ENCODE assay signal across 33 cellular contexts in genomic region chr19:57050863-57051262, GRCh38.
"Had no signal": no experiment of that assay in that cellular context is flagged by ENCODE, and none has a peak within 500 bp of the region (broad histone marks: within the 10 kb centered on the region; RNA-seq: fewer than 3 reads in every experiment).

No MANE protein-coding gene starts in this region.

- ATAC-seq: activated naive CD4-positive, alpha-beta T cell treated with anti-CD3 and anti-CD28 coated beads, Interleukin-2, amount 50 U/mL, for 72 hours; activated naive CD8-positive, alpha-beta T cell treated with anti-CD3 and anti-CD28 coated beads, Interleukin-2, amount 50 U/mL, for 24 hours; activated T-cell treated with anti-CD3 and anti-CD28 coated beads, Interleukin-2, amount 50 U/mL, for 4 hours; activated T-cell treated with anti-CD3 and anti-CD28 coated beads, Interleukin-2, amount 50 U/mL, for 72 hours; activated T-helper 17 cell treated with anti-CD3 and anti-CD28 coated beads, Interleukin-2, amount 50 U/mL, for 72 hours; body of pancreas had no signal

- FAIRE-seq: astrocyte had no signal

- H3K4me1 ChIP-seq: adrenal gland, ascending aorta, body of pancreas, breast epithelium had no signal

- H3K36me3 ChIP-seq: adrenal gland, ascending aorta, brain microvascular endothelial cell, breast epithelium, cardiac muscle cell had no signal

- H3K27ac ChIP-seq: adrenal gland, ascending aorta, body of pancreas, brain microvascular endothelial cell, breast epithelium, cardiac muscle cell had no signal

- DNase-seq: activated effector memory CD4-positive, alpha-beta T cell treated with anti-CD3 and anti-CD28 coated beads, Interleukin-2, amount 50 U/mL, for 16 hours; activated effector memory CD4-positive, alpha-beta T cell treated with Interleukin-2 at 50 U/mL for 16 hours; activated gamma-delta T cell; activated gamma-delta T cell treated with Interleukin-2 at 50 U/mL for 16 hours; activated naive CD4-positive, alpha-beta T cell; activated naive CD4-positive, alpha-beta T cell treated with anti-CD3 and anti-CD28 coated beads for 36 hours; activated naive CD4-positive, alpha-beta T cell treated with anti-CD3 and anti-CD28 coated beads, Interleukin-2, amount 10 ng/mL, durations not matched to agents 7 days and 5 days; activated naive CD4-positive, alpha-beta T cell treated with anti-CD3 and anti-CD28 coated beads, Interleukin-2, amount 50 U/mL, for 16 hours; activated naive CD4-positive, alpha-beta T cell treated with Interleukin-2 at 50 U/mL for 16 hours; activated naive CD8-positive, alpha-beta T cell treated with anti-CD3 and anti-CD28 coated beads for 36 hours; activated naive CD8-positive, alpha-beta T cell treated with anti-CD3 and anti-CD28 coated beads, Interleukin-2, amount 10 ng/mL, durations not matched to agents 7 days and 5 days; activated naive CD8-positive, alpha-beta T cell treated with anti-CD3 and anti-CD28 coated beads, Interleukin-2, amount 50 U/mL, for 24 hours; activated T-cell treated with anti-CD3 and anti-CD28 coated beads, Interleukin-2, amount 50 U/mL, for 1 hour; activated T-cell treated with anti-CD3 and anti-CD28 coated beads, Interleukin-2, amount 50 U/mL, for 24 hours; activated T-cell treated with anti-CD3 and anti-CD28 coated beads, Interleukin-2, amount 50 U/mL, for 4 hours; activated T-cell treated with anti-CD3 and anti-CD28 coated beads, Interleukin-2, amount 50 U/mL, for 48 hours; activated T-cell treated with anti-CD3 and anti-CD28 coated beads, Interleukin-2, amount 50 U/mL, for 72 hours; adrenal gland; amniotic stem cell; amygdala; anterior cingulate cortex; aorta; body of pancreas; brain microvascular endothelial cell; caudate nucleus; central memory CD4-positive, alpha-beta T cell; cerebellar nuclear complex had no signal

- H3K9me3 ChIP-seq: adrenal gland had no signal

- H3K4me3 ChIP-seq: adrenal gland, ascending aorta, body of pancreas, breast epithelium, cardiac muscle cell had no signal

- H3K27me3 ChIP-seq: adrenal gland, ascending aorta, body of pancreas, brain microvascular endothelial cell, cardiac muscle cell had no signal
